25 cellular contexts compared by ENCODE assay signal in genomic region chr14:57383125-57383524, GRCh38.
"Had no signal": no experiment of that assay in that cellular context is flagged by ENCODE, and none has a peak within 500 bp of the region (broad histone marks: within the 10 kb centered on the region; RNA-seq: fewer than 3 reads in every experiment).

No MANE protein-coding gene starts in this region.

- H3K27ac ChIP-seq: esophagus muscularis mucosa, suprapubic skin, WERI-Rb-1 had no signal

- H3K9me3 Mint-ChIP-seq: activated naive CD4-positive, alpha-beta T cell treated with anti-CD3 and anti-CD28 coated beads, Interleukin-2, amount 50 U/mL, for 24 hours; nephron progenitor cell; stimulated activated naive CD8-positive, alpha-beta T cell treated with anti-CD3 and anti-CD28 coated beads, Interleukin-15, Interleukin-2, amounts not matched to agents 100 ng/mL and 50 ng/mL, for 24 hours had no signal

- H3K27ac Mint-ChIP-seq: activated naive CD4-positive, alpha-beta T cell treated with anti-CD3 and anti-CD28 coated beads, Interleukin-2, amount 50 U/mL, for 24 hours; nephron progenitor cell; stimulated activated naive CD8-positive, alpha-beta T cell treated with anti-CD3 and anti-CD28 coated beads, Interleukin-15, Interleukin-2, amounts not matched to agents 100 ng/mL and 50 ng/mL, for 24 hours; T-helper 17 cell had no signal

- H3K36me3 ChIP-seq: esophagus muscularis mucosa, suprapubic skin, WERI-Rb-1 had no signal

- H3K27me3 ChIP-seq: esophagus muscularis mucosa, suprapubic skin had no signal

- H3K27me3 Mint-ChIP-seq: activated naive CD4-positive, alpha-beta T cell treated with anti-CD3 and anti-CD28 coated beads, Interleukin-2, amount 50 U/mL, for 24 hours; stimulated activated naive CD8-positive, alpha-beta T cell treated with anti-CD3 and anti-CD28 coated beads, Interleukin-15, Interleukin-2, amounts not matched to agents 100 ng/mL and 50 ng/mL, for 24 hours; T-helper 17 cell had no signal

- ATAC-seq: left lobe of liver, T-helper 17 cell had no signal

- H3K9me3 ChIP-seq: esophagus muscularis mucosa, suprapubic skin had no signal

- H3K4me3 ChIP-seq: esophagus muscularis mucosa, lung, suprapubic skin had no signal

- H3K4me1 ChIP-seq: esophagus muscularis mucosa, suprapubic skin had no signal

- H3K4me1 Mint-ChIP-seq: activated naive CD4-positive, alpha-beta T cell treated with anti-CD3 and anti-CD28 coated beads, Interleukin-2, amount 50 U/mL, for 24 hours; nephron progenitor cell; T-helper 17 cell had no signal

- H3K4me3 Mint-ChIP-seq: activated naive CD4-positive, alpha-beta T cell treated with anti-CD3 and anti-CD28 coated beads, Interleukin-2, amount 50 U/mL, for 24 hours; nephron progenitor cell; stimulated activated naive CD8-positive, alpha-beta T cell treated with anti-CD3 and anti-CD28 coated beads, Interleukin-15, Interleukin-2, amounts not matched to agents 100 ng/mL and 50 ng/mL, for 24 hours; T-helper 17 cell had no signal

- H3K36me3 Mint-ChIP-seq: activated naive CD4-positive, alpha-beta T cell treated with anti-CD3 and anti-CD28 coated beads, Interleukin-2, amount 50 U/mL, for 24 hours had no signal

- DNase-seq: activated CD4-positive, alpha-beta T cell treated with anti-CD3 and anti-CD28 coated beads for 1 hour; activated CD8-positive, alpha-beta memory T cell treated with anti-CD3 and anti-CD28 coated beads for 24 hours; activated CD8-positive, alpha-beta memory T cell treated with anti-CD3 and anti-CD28 coated beads, Interleukin-2, amount 50 U/mL, for 48 hours; activated effector memory CD4-positive, alpha-beta T cell treated with Interleukin-2 at 50 U/mL for 16 hours; activated T-cell treated with anti-CD3 and anti-CD28 coated beads, Interleukin-2, amount 50 U/mL, for 48 hours; cerebellar nuclear complex; cortex of kidney; effector CD4-positive, alpha-beta T cell; glutamatergic neuron; hippocampal formation; kidney; nephron progenitor cell; nucleus accumbens; retina; stimulated activated CD4-positive, alpha-beta T cell treated with anti-CD3 and anti-CD28 coated beads, Interleukin-15, amount 100 ng/mL, for 24 hours; stimulated activated CD4-positive, alpha-beta T cell treated with anti-CD3 and anti-CD28 coated beads, Interleukin-2, amount 100 ng/mL, for 48 hours; T-helper 17 cell; trophoblast cell; WERI-Rb-1 had no signal
